In genomic region chr11:35170503-35170902, GRCh38 we compare ENCODE assay signal across 13 cellular contexts. TPM values are rescaled to one million over a fixed set of nuclear protein-coding genes. Genes with fewer than 3 reads are reported as not detected.
DNase-seq lines count a peak whose midpoint lies in the region; ATAC-seq and TF ChIP-seq lines count a peak whose summit lies in the region.
"Had no signal": no experiment of that assay in that cellular context is flagged by ENCODE, and none has a peak within 500 bp of the region (broad histone marks: within the 10 kb centered on the region; RNA-seq: fewer than 3 reads in every experiment).

No MANE protein-coding gene starts in this region.

- CTCF ChIA-PET in CD4-positive, alpha-beta T cell (lab: Charles Lee) = interaction anchor here (1.2 kb wide), 1 partner anchor 12 kb away, joined by 3 read pairs; no protein-coding TSS in a partner anchor

- H3K9me3 Mint-ChIP-seq in CD4-positive, alpha-beta T cell = no peaks in the 10 kb centered on the region
- no peaks in the 10 kb centered on the region for H3K9me3 Mint-ChIP-seq in effector memory CD8-positive, alpha-beta T cell
- H3K9me3 Mint-ChIP-seq: T-helper 1 cell treated with Interleukin-12 subunit alpha and Interleukin-12 subunit beta and Interleukin-4 antibody, amounts not matched to agents 30 μg/mL and 1 μg/mL, for 36 hours had no signal

- in situ Hi-C loops in gastrocnemius medialis (cut with MboI; ENCODE audit: low sequenced_read_pairs in 4 of 4) = no loop called here

- intact Hi-C loops in CD4-positive, alpha-beta T cell (cut with DNase I, micrococcal nuclease) = no loop called here
- intact Hi-C loops in gastrocnemius medialis (cut with DNase I; ENCODE audit: low total_unique reads) = no loop called here

- no peak for TF ChIP-seq CTCF in CD4-positive, alpha-beta T cell (IDR thresholded peaks at IDR 0.05)
- TF ChIP-seq CTCF in OCI-LY3 (IDR thresholded peaks at IDR 0.05; ENCODE audit: low read depth, low read length) (no peak), gastrocnemius medialis (IDR thresholded peaks at IDR 0.05 in 4 of 5, conservative IDR thresholded peaks at IDR 0.05 in 1 of 5) (no peak)

- H3K27me3 ChIP-seq in CD4-positive, alpha-beta T cell (ENCODE audit: control insufficient read depth, insufficient read depth, low read length) = no peaks in the 10 kb centered on the region
- H3K27me3 ChIP-seq in OCI-LY3 (ENCODE audit: low read depth, low read length) (no peaks in the 10 kb centered on the region), gastrocnemius medialis (no peaks in the 10 kb centered on the region)
- H3K27me3 ChIP-seq: hepatocyte had no signal

- no peak for TF ChIP-seq POLR2A in gastrocnemius medialis (IDR thresholded peaks at IDR 0.05)

- peak overlapping the region; percentile 62 for H3K27ac ChIP-seq in CD4-positive, alpha-beta T cell (ENCODE audit: low read depth, low read length)
- H3K27ac ChIP-seq in OCI-LY3 (ENCODE audit: low read length) = peak overlapping the region; percentile 87
- H3K27ac ChIP-seq in gastrocnemius medialis = peak overlapping the region; percentile 11 to 67 (median 58)
- H3K27ac ChIP-seq: hepatocyte had no signal

- no peak for ATAC-seq in CD4-positive, alpha-beta T cell (ENCODE audit: poor library complexity)
- no peak for ATAC-seq in effector memory CD8-positive, alpha-beta T cell (replicated peaks)
- ATAC-seq in gastrocnemius medialis (peak; percentile 29 to 31), HG03571 (IDR thresholded peaks at IDR 0.05; ENCODE audit: unreplicated experiment) (no peak)

- no peak overlapping the region for H3K4me3 ChIP-seq in OCI-LY3 (ENCODE audit: low read length)
- no peak overlapping the region for H3K4me3 ChIP-seq in gastrocnemius medialis
- H3K4me3 ChIP-seq: hepatocyte had no signal

- H3K79me2 ChIP-seq in OCI-LY3 (ENCODE audit: low read length) = peaks cover 100% of the 10 kb centered on the region
- H3K79me2 ChIP-seq: hepatocyte had no signal

- H3K4me3 Mint-ChIP-seq in CD4-positive, alpha-beta T cell = peak overlapping the region; percentile 72
- H3K4me3 Mint-ChIP-seq in effector memory CD8-positive, alpha-beta T cell = peak overlapping the region; percentile 49 to 79
- H3K4me3 Mint-ChIP-seq: T-helper 1 cell treated with Interleukin-12 subunit alpha and Interleukin-12 subunit beta and Interleukin-4 antibody, amounts not matched to agents 30 μg/mL and 1 μg/mL, for 36 hours had no signal

- peaks cover 100% of the 10 kb centered on the region for H3K4me1 Mint-ChIP-seq in CD4-positive, alpha-beta T cell (ENCODE audit: low read depth)
- peaks cover 84 to 100% of the 10 kb centered on the region in 2 donors for H3K4me1 Mint-ChIP-seq in effector memory CD8-positive, alpha-beta T cell (ENCODE audit: low read depth in 2 of 2)

- DNase-seq in CD4-positive, alpha-beta T cell = no peak
- no peak for DNase-seq in effector memory CD8-positive, alpha-beta T cell
- no peak for DNase-seq in gastrocnemius medialis
- no peak for DNase-seq in HK-2 (ENCODE audit: unreplicated experiment)
- DNase-seq in NCI-H2227 treated with DMSO at 0.1 percent for 48 hours (lab: John Stamatoyannopoulos, UW) = no peak
- DNase-seq in germinal center (ENCODE audit: low spot score) = no peak
- DNase-seq: NCI-H1436; stimulated activated CD4-positive, alpha-beta T cell treated with anti-CD3 and anti-CD28 coated beads, Interleukin-15, amount 100 ng/mL, for 24 hours; stimulated activated naive CD4-positive, alpha-beta T cell treated with Interleukin-2 at 50 U/mL for 16 hours had no signal

- POLR2A ChIA-PET in CD4-positive, alpha-beta T cell (lab: Charles Lee) = interaction anchor here (2.7 to 18.0 kb wide), 4 partner anchors 6 to 31 kb away, joined by 12 to 355 read pairs (median 196); partner anchors contain the start of gene CD44

- peaks cover 86% of the 10 kb centered on the region for H3K36me3 Mint-ChIP-seq in CD4-positive, alpha-beta T cell (ENCODE audit: low read depth)
- H3K36me3 Mint-ChIP-seq in effector memory CD8-positive, alpha-beta T cell (ENCODE audit: insufficient read depth) = peaks cover 97% of the 10 kb centered on the region

- H3K27me3 Mint-ChIP-seq in CD4-positive, alpha-beta T cell = no peaks in the 10 kb centered on the region
- H3K27me3 Mint-ChIP-seq in effector memory CD8-positive, alpha-beta T cell = no peaks in the 10 kb centered on the region

- H3K4me2 ChIP-seq in OCI-LY3 (ENCODE audit: low read length) = peak overlapping the region; percentile 62
- H3K4me2 ChIP-seq: hepatocyte had no signal

- H2AFZ ChIP-seq in OCI-LY3 (ENCODE audit: low read depth, low read length) = no peak overlapping the region
- H2AFZ ChIP-seq: hepatocyte had no signal

- no peaks in the 10 kb centered on the region for H3K9me3 ChIP-seq in CD4-positive, alpha-beta T cell (ENCODE audit: control insufficient read depth, low read length)
- H3K9me3 ChIP-seq in OCI-LY3 (ENCODE audit: insufficient read depth, low read length) = no peaks in the 10 kb centered on the region
- no peaks in the 10 kb centered on the region for H3K9me3 ChIP-seq in gastrocnemius medialis

- H3K27ac Mint-ChIP-seq in CD4-positive, alpha-beta T cell = peak overlapping the region; percentile 96
- H3K27ac Mint-ChIP-seq in effector memory CD8-positive, alpha-beta T cell = peak overlapping the region; percentile 99 to 100
- H3K27ac Mint-ChIP-seq: T-helper 1 cell treated with Interleukin-12 subunit alpha and Interleukin-12 subunit beta and Interleukin-4 antibody, amounts not matched to agents 30 μg/mL and 1 μg/mL, for 36 hours had no signal

- 0 out of 2 replicates have a peak overlapping the region, but pooled peaks have one; percentile 6 for H3K9ac ChIP-seq in OCI-LY3 (ENCODE audit: low read length)

- peaks cover 100% of the 10 kb centered on the region for H4K20me1 ChIP-seq in OCI-LY3 (ENCODE audit: insufficient read depth, low read length)

- H3K4me1 ChIP-seq in OCI-LY3 (ENCODE audit: low read length) (peaks cover 100% of the 10 kb centered on the region), gastrocnemius medialis (peaks cover 0 to 43% of the 10 kb centered on the region in 2 donors)

- H3K36me3 ChIP-seq in OCI-LY3 (replicated peaks; ENCODE audit: low read depth, low read length) = peaks cover 73% of the 10 kb centered on the region
- no peaks in the 10 kb centered on the region for H3K36me3 ChIP-seq in gastrocnemius medialis

RNA-seq across cellular contexts. Expression of gene CD44, which starts 31.5 kb away (rescaled TPM):
- 1,000 to 10,000 TPM; 1,283 to 1,330 TPM for total RNA-seq in CD4-positive, alpha-beta T cell
- 10 to 100 TPM; 19.5 to 32.5 (median 29.2) TPM for total RNA-seq in gastrocnemius medialis

Comparison
In these comparisons a context has a peak if more than half of its experiments do, and no peak if none do; other contexts are left out.
1. ATAC-seq: peak in gastrocnemius medialis (2 of 2); none in CD4-positive, alpha-beta T cell (single experiment), effector memory CD8-positive, alpha-beta T cell (single experiment) and HG03571 (single experiment).
2. RNA of gene CD44, which starts 31.5 kb away (total RNA-seq): 1,283 to 1,330 TPM in CD4-positive, alpha-beta T cell; 19.5 to 32.5 TPM in gastrocnemius medialis; every median in the first group is over 10 times any median in the second.
3. Peak in every context shown above with its lines, with median percentiles within 50 percentile points of each other: H3K27ac ChIP-seq.